ENCODE assay signal across 8 cellular contexts in genomic region chr11:17389957-17390649, GRCh38. TPM values are rescaled to one million over a fixed set of nuclear protein-coding genes. Genes with fewer than 3 reads are reported as not detected.
DNase-seq lines count a peak whose midpoint lies in the region; ATAC-seq and TF ChIP-seq lines count a peak whose summit lies in the region.

No MANE protein-coding gene starts in this region.

- no peak for DNase-seq in cardiac muscle cell (ENCODE audit: low read depth in 1 of 2, low spot score in 1 of 2)
- no peak for DNase-seq in right cardiac atrium
- DNase-seq in SK-N-SH, result peak; percentile 42
- no peak for DNase-seq in stimulated activated CD4-positive, alpha-beta T cell treated with anti-CD3 and anti-CD28 coated beads, Interleukin-15, amount 100 ng/mL, for 24 hours
- no peak for DNase-seq in stimulated activated CD4-positive, alpha-beta T cell treated with anti-CD3 and anti-CD28 coated beads, Interleukin-4, amount 100 ng/mL, for 24 hours
- DNase-seq in NCI-H2171 (lab: John Stamatoyannopoulos, UW), result no peak

- no peaks in the 10 kb centered on the region for H3K9me3 ChIP-seq in cardiac muscle cell (ENCODE audit: low read depth)
- no peaks in the 10 kb centered on the region for H3K9me3 ChIP-seq in right cardiac atrium (ENCODE audit: control insufficient read depth, low read length)
- H3K9me3 ChIP-seq in SK-N-SH, result no peaks in the 10 kb centered on the region
- no peaks in the 10 kb centered on the region for H3K9me3 ChIP-seq in iPS-15b (ENCODE audit: control insufficient read depth, insufficient read depth, low read length)
- H3K9me3 ChIP-seq in thymus (ENCODE audit: control insufficient read depth), result no peaks in the 10 kb centered on the region

- TF ChIP-seq RAD21 in SK-N-SH (IDR thresholded peaks at IDR 0.05; ENCODE audit: low read length), result no peak

- H3K79me2 ChIP-seq in SK-N-SH (ENCODE audit: insufficient read depth), result no peaks in the 10 kb centered on the region

- H3K4me2 ChIP-seq in SK-N-SH, result peak overlapping the region; percentile 82; the same call in 1 of the 2 replicates

- POLR2A ChIA-PET in SK-N-SH (lab: Yijun Ruan, JAX), result interaction anchor here (0.6 kb wide), 1 partner anchor 312 kb away, joined by 3 read pairs; the partner anchor contains the start of gene RPS13

- H3K4me1 ChIP-seq in cardiac muscle cell (ENCODE audit: low read depth) (peaks cover 7% of the 10 kb centered on the region), right cardiac atrium (ENCODE audit: control insufficient read depth, insufficient read depth, low read length) (no peaks in the 10 kb centered on the region), SK-N-SH (ENCODE audit: control insufficient read depth in 1 of 2, insufficient read depth in 2 of 2, low read depth in 1 of 2, low read length in 1 of 2) (peaks cover 0 to 4% of the 10 kb centered on the region in 2 experiments; a peak in 1 of 4 replicates), iPS-15b (ENCODE audit: control insufficient read depth, insufficient read depth, low read length) (no peaks in the 10 kb centered on the region), thymus (ENCODE audit: control insufficient read depth, insufficient read depth, low read length) (peaks cover 4% of the 10 kb centered on the region)

- intact Hi-C loops in right cardiac atrium (cut with DNase I), result loop anchor here in 1 of 4 donors (5.0 kb wide), 2 partner anchors 102 to 112 kb away; no protein-coding TSS in a partner anchor

- CTCF ChIA-PET in SK-N-SH (lab: Yijun Ruan, JAX), result interaction anchor here (0.7 to 18.5 kb wide), 13 partner anchors 9 to 341 kb away, joined by 3 to 1101 read pairs (median 5); partner anchors contain the start of gene ABCC8

- no peak overlapping the region for H3K27ac ChIP-seq in cardiac muscle cell
- H3K27ac ChIP-seq in right cardiac atrium (ENCODE audit: low read length), result no peak overlapping the region
- no peak overlapping the region for H3K27ac ChIP-seq in SK-N-SH (ENCODE audit: low read depth in 2 of 2, low read length in 1 of 2)
- no peak overlapping the region for H3K27ac ChIP-seq in thymus (ENCODE audit: low read depth)

- no peaks in the 10 kb centered on the region for H3K9me2 ChIP-seq in SK-N-SH

- WGBS in right cardiac atrium, result 67% methylated on average over 10 of the region's 10 CpGs
- WGBS in SK-N-SH (ENCODE audit: low lambda C conversion rate), result 52% methylated on average over 10 of the region's 10 CpGs
- WGBS in thymus, result 64% methylated on average over 10 of the region's 10 CpGs

- TF ChIP-seq CTCF in cardiac muscle cell (IDR thresholded peaks at IDR 0.05; ENCODE audit: low read depth, low read length) (no peak), SK-N-SH (IDR thresholded peaks at IDR 0.05) (no peak)

- H3K36me3 ChIP-seq in cardiac muscle cell (no peaks in the 10 kb centered on the region), SK-N-SH (replicated peaks in 1 of 2; ENCODE audit: control insufficient read depth in 1 of 2, insufficient read depth in 2 of 2, low read length in 1 of 2) (no peaks in the 10 kb centered on the region), iPS-15b (ENCODE audit: control insufficient read depth, insufficient read depth, low read length) (peaks cover 5% of the 10 kb centered on the region), thymus (ENCODE audit: control insufficient read depth, insufficient read depth) (no peaks in the 10 kb centered on the region)

- H3K4me3 ChIP-seq in cardiac muscle cell (peak overlapping the region; percentile 63), right cardiac atrium (ENCODE audit: low read length) (no peak overlapping the region), SK-N-SH (ENCODE audit: low read depth in 2 of 2, low read length in 1 of 2) (peak overlapping the region in 1 of 2 experiments; percentile 48; a peak in 2 of 4 replicates), iPS-15b (ENCODE audit: low read depth, low read length) (peak overlapping the region; percentile 56), thymus (ENCODE audit: low read length) (peak overlapping the region; percentile 73)

- H3K9ac ChIP-seq in SK-N-SH, result no peak overlapping the region
- no peak overlapping the region for H3K9ac ChIP-seq in iPS-15b (ENCODE audit: low read depth, low read length)

- no peaks in the 10 kb centered on the region for H4K20me1 ChIP-seq in SK-N-SH (ENCODE audit: insufficient read depth)

- 0 out of 2 replicates have a peak overlapping the region, but pooled peaks have one; percentile 59 for H2AFZ ChIP-seq in SK-N-SH (ENCODE audit: low read depth)

- no peaks in the 10 kb centered on the region for H3K27me3 ChIP-seq in cardiac muscle cell
- H3K27me3 ChIP-seq in right cardiac atrium (ENCODE audit: control insufficient read depth, insufficient read depth), result no peaks in the 10 kb centered on the region
- H3K27me3 ChIP-seq in SK-N-SH (ENCODE audit: insufficient read depth), result peaks cover 15% of the 10 kb centered on the region
- H3K27me3 ChIP-seq in iPS-15b (ENCODE audit: control insufficient read depth, insufficient read depth, low read length), result peaks cover 12% of the 10 kb centered on the region
- no peaks in the 10 kb centered on the region for H3K27me3 ChIP-seq in thymus (ENCODE audit: control insufficient read depth, insufficient read depth)

- H3F3A ChIP-seq in SK-N-SH (replicated peaks; ENCODE audit: insufficient read depth), result no peaks in the 10 kb centered on the region

- no peak for ATAC-seq in right cardiac atrium

- no peak for TF ChIP-seq EP300 in SK-N-SH (IDR thresholded peaks at IDR 0.05; ENCODE audit: borderline replicate concordance in 1 of 2, low read depth in 1 of 2, low read length in 1 of 2)

TF ChIP-seq in SK-N-SH, 30 proteins besides CTCF, POLR2A, EP300 and RAD21 (continues in another document):
- TF ChIP-seq SIN3A (IDR thresholded peaks at IDR 0.05; ENCODE audit: borderline replicate concordance, low read depth, low read length), result no peak
- no peak for TF ChIP-seq YY1 (IDR thresholded peaks at IDR 0.05; ENCODE audit: low read depth)
- TF ChIP-seq, protein P1, sequence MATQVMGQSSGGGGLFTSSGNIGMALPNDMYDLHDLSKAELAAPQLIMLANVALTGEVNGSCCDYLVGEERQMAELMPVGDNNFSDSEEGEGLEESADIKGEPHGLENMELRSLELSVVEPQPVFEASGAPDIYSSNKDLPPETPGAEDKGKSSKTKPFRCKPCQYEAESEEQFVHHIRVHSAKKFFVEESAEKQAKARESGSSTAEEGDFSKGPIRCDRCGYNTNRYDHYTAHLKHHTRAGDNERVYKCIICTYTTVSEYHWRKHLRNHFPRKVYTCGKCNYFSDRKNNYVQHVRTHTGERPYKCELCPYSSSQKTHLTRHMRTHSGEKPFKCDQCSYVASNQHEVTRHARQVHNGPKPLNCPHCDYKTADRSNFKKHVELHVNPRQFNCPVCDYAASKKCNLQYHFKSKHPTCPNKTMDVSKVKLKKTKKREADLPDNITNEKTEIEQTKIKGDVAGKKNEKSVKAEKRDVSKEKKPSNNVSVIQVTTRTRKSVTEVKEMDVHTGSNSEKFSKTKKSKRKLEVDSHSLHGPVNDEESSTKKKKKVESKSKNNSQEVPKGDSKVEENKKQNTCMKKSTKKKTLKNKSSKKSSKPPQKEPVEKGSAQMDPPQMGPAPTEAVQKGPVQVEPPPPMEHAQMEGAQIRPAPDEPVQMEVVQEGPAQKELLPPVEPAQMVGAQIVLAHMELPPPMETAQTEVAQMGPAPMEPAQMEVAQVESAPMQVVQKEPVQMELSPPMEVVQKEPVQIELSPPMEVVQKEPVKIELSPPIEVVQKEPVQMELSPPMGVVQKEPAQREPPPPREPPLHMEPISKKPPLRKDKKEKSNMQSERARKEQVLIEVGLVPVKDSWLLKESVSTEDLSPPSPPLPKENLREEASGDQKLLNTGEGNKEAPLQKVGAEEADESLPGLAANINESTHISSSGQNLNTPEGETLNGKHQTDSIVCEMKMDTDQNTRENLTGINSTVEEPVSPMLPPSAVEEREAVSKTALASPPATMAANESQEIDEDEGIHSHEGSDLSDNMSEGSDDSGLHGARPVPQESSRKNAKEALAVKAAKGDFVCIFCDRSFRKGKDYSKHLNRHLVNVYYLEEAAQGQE (IDR thresholded peaks at IDR 0.05; ENCODE audit: low read depth, low read length), result no peak
- no peak for TF ChIP-seq FOXJ3 (CRISPR knock-in tag; IDR thresholded peaks at IDR 0.05)
- no peak for TF ChIP-seq NRF1 (IDR thresholded peaks at IDR 0.05; ENCODE audit: low read depth, low read length)
- TF ChIP-seq FOXM1 (IDR thresholded peaks at IDR 0.05; ENCODE audit: low read depth), result no peak
- no peak for TF ChIP-seq TCF12 (IDR thresholded peaks at IDR 0.05)
- no peak for TF ChIP-seq JUND (IDR thresholded peaks at IDR 0.05)
- no peak for TF ChIP-seq TAF1 (IDR thresholded peaks at IDR 0.05; ENCODE audit: borderline replicate concordance, low read depth, low read length)
- TF ChIP-seq MAX (IDR thresholded peaks at IDR 0.05; ENCODE audit: low read depth), result no peak
- no peak for TF ChIP-seq USF1 (IDR thresholded peaks at IDR 0.05; ENCODE audit: borderline replicate concordance, low read depth)
- no peak for TF ChIP-seq CHD2 (IDR thresholded peaks at IDR 0.05; ENCODE audit: low read length, partially characterized antibody)

RNA-seq across cellular contexts. Expression of gene KCNJ11, which starts 1.6 kb away (rescaled TPM):
- total RNA-seq in cardiac muscle cell (12.8 and 17.0 TPM in 2 replicates), right cardiac atrium (10 to 100 TPM in 3 of 4 donors, 1 to 10 TPM in 1; 9.2 to 33.1 (median 25.2) TPM)
- polyA plus RNA-seq in cardiac muscle cell (4.7 and 10.1 TPM in 2 replicates), right cardiac atrium (18.6 TPM), SK-N-SH (2012; rRNA removed) (0.13 and 0.23 TPM in 2 replicates), thymus (0.32 TPM)
- polyA plus RNA-seq in SK-N-SH (2012; cell fraction: cytosol; rRNA removed), result 0.09 and 0.22 TPM in 2 replicates
- polyA plus RNA-seq in SK-N-SH (2012; cell fraction: nucleus; rRNA removed), result 0.23 and 0.35 TPM in 2 replicates

RNA-seq across cellular contexts. Expression of gene NCR3LG1, which starts 38.5 kb away (rescaled TPM):
- total RNA-seq in cardiac muscle cell (5.2 and 7.6 TPM in 2 replicates), right cardiac atrium (1 to 10 TPM; 2.3 to 3.3 (median 3.0) TPM)
- polyA plus RNA-seq in cardiac muscle cell (2.0 and 2.7 TPM in 2 replicates), right cardiac atrium (0.75 TPM), SK-N-SH (2012; rRNA removed) (0.67 and 1.2 TPM in 2 replicates), thymus (0.37 TPM)
- polyA plus RNA-seq in SK-N-SH (2012; cell fraction: cytosol; rRNA removed), result 0.41 and 0.52 TPM in 2 replicates
- 2.1 and 3.6 TPM in 2 replicates for polyA plus RNA-seq in SK-N-SH (2012; cell fraction: nucleus; rRNA removed)
